ENCODE assay signal across 9 cellular contexts in the genomic region with DNA sequence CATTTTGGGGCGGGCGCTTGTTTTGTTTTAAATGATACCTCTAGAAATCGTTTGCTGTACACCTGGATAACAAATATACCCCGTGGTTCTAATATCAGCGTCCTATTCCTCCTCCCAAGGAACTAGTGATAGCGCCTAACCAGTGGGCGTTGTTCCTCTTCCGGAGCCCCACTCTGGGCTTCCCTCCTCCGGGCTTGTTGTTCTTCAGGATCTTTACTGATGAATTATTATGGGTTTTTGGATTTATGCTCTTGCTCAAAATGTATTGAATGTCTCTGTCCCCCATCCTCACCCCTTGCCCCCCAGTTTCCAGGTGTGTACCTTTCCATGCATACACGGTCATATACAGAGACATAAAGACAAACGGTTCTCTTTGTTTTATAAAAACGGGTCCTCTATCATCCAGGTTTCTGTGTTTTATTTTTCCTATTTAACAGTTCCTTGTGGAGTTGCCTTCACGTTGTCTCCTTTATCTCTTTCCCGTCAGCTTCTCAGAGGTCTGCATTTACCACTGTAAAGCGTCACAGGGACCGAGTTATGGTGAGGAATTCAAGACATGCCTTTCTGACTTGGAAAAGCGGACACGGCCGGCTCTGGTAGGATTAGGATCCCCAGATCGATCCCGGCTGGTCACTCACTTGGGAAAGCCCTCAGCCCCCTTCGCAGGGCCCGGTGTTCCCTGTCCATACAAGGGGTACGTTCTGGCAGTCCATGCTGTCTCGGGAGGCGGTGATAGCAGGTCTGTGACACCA. TPM values are rescaled to one million over a fixed set of nuclear protein-coding genes. Genes with fewer than 3 reads are reported as not detected.
A peak's percentile ranks its signal among the peaks of the same experiment; 100 is the strongest.
DNase-seq lines count a peak whose midpoint lies in the region; ATAC-seq and FAIRE-seq lines count a peak whose summit lies in the region.
"Had no signal": no experiment of that assay in that cellular context is flagged by ENCODE, and none has a peak within 500 bp of the region (broad histone marks: within the 10 kb centered on the region; RNA-seq: fewer than 3 reads in every experiment).

No MANE protein-coding gene starts in this region.

- peaks cover 43% of the 10 kb centered on the region for H3K4me1 ChIP-seq in stomach smooth muscle (ENCODE audit: control insufficient read depth, insufficient read depth, low read length)

- no peaks in the 10 kb centered on the region for H3K36me3 Mint-ChIP-seq in activated naive CD8-positive, alpha-beta T cell treated with anti-CD3 and anti-CD28 coated beads, Interleukin-2, amount 10 ng/mL, durations not matched to agents 7 days and 5 days
- H3K36me3 Mint-ChIP-seq in immature natural killer cell, result no peaks in the 10 kb centered on the region

- FAIRE-seq in GM19239 (lab: Jason Lieb, UNC), result no peak

- ATAC-seq in activated naive CD8-positive, alpha-beta T cell treated with anti-CD3 and anti-CD28 coated beads, Interleukin-2, amount 10 ng/mL, durations not matched to agents 7 days and 5 days (ENCODE audit: low read depth), result no peak

- DNase-seq in NCI-H510A treated with DMSO at 0.1 percent for 48 hours (lab: John Stamatoyannopoulos, UW) (peak; percentile 70), NCI-H510A (lab: John Stamatoyannopoulos, UW) (no peak), immature natural killer cell (no peak), GM19239 (ENCODE audit: insufficient read length, low spot score) (no peak), NCI-H446 treated with DMSO at 0.1 percent for 48 hours (lab: John Stamatoyannopoulos, UW) (no peak), HK-2 (ENCODE audit: unreplicated experiment) (no peak)
- no peak for DNase-seq in activated naive CD8-positive, alpha-beta T cell treated with anti-CD3 and anti-CD28 coated beads, Interleukin-2, amount 10 ng/mL, durations not matched to agents 7 days and 5 days
- DNase-seq: DND-41 had no signal

- peak overlapping the region; percentile 66 for H3K4me3 Mint-ChIP-seq in activated naive CD8-positive, alpha-beta T cell treated with anti-CD3 and anti-CD28 coated beads, Interleukin-2, amount 10 ng/mL, durations not matched to agents 7 days and 5 days
- H3K4me3 Mint-ChIP-seq in immature natural killer cell, result peak overlapping the region; percentile 86 to 97 (median 94)

- H3K4me1 Mint-ChIP-seq in activated naive CD8-positive, alpha-beta T cell treated with anti-CD3 and anti-CD28 coated beads, Interleukin-2, amount 10 ng/mL, durations not matched to agents 7 days and 5 days, result peaks cover 28% of the 10 kb centered on the region
- H3K4me1 Mint-ChIP-seq in immature natural killer cell, result peaks cover 56 to 58% of the 10 kb centered on the region in 2 donors

- H3K27me3 Mint-ChIP-seq in activated naive CD8-positive, alpha-beta T cell treated with anti-CD3 and anti-CD28 coated beads, Interleukin-2, amount 10 ng/mL, durations not matched to agents 7 days and 5 days, result peaks cover 74% of the 10 kb centered on the region
- H3K27me3 Mint-ChIP-seq in immature natural killer cell (ENCODE audit: low read depth in 3 of 3), result peaks cover 2 to 10% (median 2%) of the 10 kb centered on the region in 3 donors

- H3K36me3 ChIP-seq in stomach smooth muscle (ENCODE audit: control insufficient read depth in 2 of 2, insufficient read depth in 2 of 2, low read length in 2 of 2), result no peaks in the 10 kb centered on the region

- peak overlapping the region; percentile 76 for H3K27ac ChIP-seq in stomach smooth muscle (ENCODE audit: low read length)

- H3K9ac ChIP-seq in stomach smooth muscle (ENCODE audit: low read length in 2 of 2), result peak overlapping the region; percentile 61 to 74

- peak overlapping the region; percentile 55 to 90 for H3K4me3 ChIP-seq in stomach smooth muscle (ENCODE audit: low read length in 2 of 2)

- H3K27me3 ChIP-seq in stomach smooth muscle (ENCODE audit: control insufficient read depth in 1 of 2, insufficient read depth in 2 of 2, low read length in 2 of 2), result no peaks in the 10 kb centered on the region

- POLR2A ChIA-PET in activated naive CD8-positive, alpha-beta T cell treated with anti-CD3 and anti-CD28 coated beads, Interleukin-2, amount 10 ng/mL, durations not matched to agents 7 days and 5 days (lab: Charles Lee), result no interaction called here

- H3K27ac Mint-ChIP-seq in activated naive CD8-positive, alpha-beta T cell treated with anti-CD3 and anti-CD28 coated beads, Interleukin-2, amount 10 ng/mL, durations not matched to agents 7 days and 5 days, result no peak overlapping the region
- peak overlapping the region; percentile 80 to 94 (median 92) for H3K27ac Mint-ChIP-seq in immature natural killer cell

- H3K9me3 Mint-ChIP-seq in activated naive CD8-positive, alpha-beta T cell treated with anti-CD3 and anti-CD28 coated beads, Interleukin-2, amount 10 ng/mL, durations not matched to agents 7 days and 5 days, result no peaks in the 10 kb centered on the region
- H3K9me3 Mint-ChIP-seq in immature natural killer cell, result peaks cover 0 to 1% (median 0%) of the 10 kb centered on the region in 6 donors

- H3K9me3 ChIP-seq in stomach smooth muscle (ENCODE audit: control insufficient read depth in 2 of 2, low read length in 2 of 2), result no peaks in the 10 kb centered on the region

RNA-seq across cellular contexts. Expression of gene PLEKHG3, which starts 0.7 kb away (rescaled TPM):
- 1 to 10 TPM; 5.5 to 6.6 TPM for total RNA-seq in activated naive CD8-positive, alpha-beta T cell treated with anti-CD3 and anti-CD28 coated beads, Interleukin-2, amount 10 ng/mL, durations not matched to agents 7 days and 5 days
- 100 to 1,000 TPM in 1 of 3 donors, 10 to 100 TPM in 2; 36.8 to 216 (median 71.4) TPM for polyA plus RNA-seq in immature natural killer cell
